ENCODE assay signal across 7 cellular contexts in genomic region chr13:30112602-30113435, GRCh38.
DNase-seq lines count a peak whose midpoint lies in the region; TF ChIP-seq lines count a peak whose summit lies in the region.

No MANE protein-coding gene starts in this region.

- peak overlapping the region; percentile 7 for H3K9ac ChIP-seq in endocrine pancreas (ENCODE audit: control insufficient read depth, insufficient read depth, low read length)

- H3K36me3 ChIP-seq in endocrine pancreas (ENCODE audit: control insufficient read depth, insufficient read depth, low read length) = no peaks in the 10 kb centered on the region

- H3K4me3 ChIP-seq in HL-60 (replicated peaks; ENCODE audit: insufficient read depth, low read length) (no peak overlapping the region), endocrine pancreas (ENCODE audit: control insufficient read depth, insufficient read depth, low read length) (peak overlapping the region; percentile 56)

- H3K27me3 ChIP-seq in HL-60 (ENCODE audit: insufficient read depth, poor library complexity, severe bottlenecking) (no peaks in the 10 kb centered on the region), endocrine pancreas (ENCODE audit: control insufficient read depth, insufficient read depth, low read length) (no peaks in the 10 kb centered on the region)

- DNase-seq in GM13976 (ENCODE audit: low spot score) (peak; percentile 79), HL-60 (ENCODE audit: low read depth in 1 of 2, low spot score in 1 of 2) (peak; percentile 64 to 83), NOMO-1 treated with DMSO at 0.1 percent for 48 hours (lab: John Stamatoyannopoulos, UW; ENCODE audit: unreplicated experiment) (peak; percentile 90), middle frontal gyrus (ENCODE audit: extremely low spot score, low spot score) (peak; percentile 77)
- DNase-seq in activated CD8-positive, alpha-beta memory T cell treated with anti-CD3 and anti-CD28 coated beads for 4 hours (ENCODE audit: low read depth in 2 of 2) = peak; percentile 50 to 53
- peak; percentile 53 to 60 for DNase-seq in stimulated activated CD8-positive, alpha-beta memory T cell treated with anti-CD3 and anti-CD28 coated beads, Interleukin-15, amount 100 ng/mL, for 48 hours (ENCODE audit: low read depth in 2 of 2)

- in situ Hi-C loops in GM13976 (cut with MboI; ENCODE audit: low sequenced_read_pairs, unreplicated experiment) = loop anchor here (10.0 kb wide), 2 partner anchors 338 to 608 kb away; no protein-coding TSS in a partner anchor

- H3K9me3 ChIP-seq in endocrine pancreas (ENCODE audit: control insufficient read depth, low read length) = no peaks in the 10 kb centered on the region

- no peak overlapping the region for H3K27ac ChIP-seq in HL-60 (replicated peaks)

- TF ChIP-seq CTCF in GM13976 (IDR thresholded peaks at IDR 0.05; ENCODE audit: borderline replicate concordance, control extremely low read depth, extremely low read depth, insufficient read depth, missing control alignments) = peak; percentile 93
- peak; percentile 97 for TF ChIP-seq CTCF in HL-60 (IDR thresholded peaks at IDR 0.05; ENCODE audit: insufficient read depth, low read length)

- H3K4me1 ChIP-seq in endocrine pancreas (ENCODE audit: control insufficient read depth, insufficient read depth, low read length) = peaks cover 4% of the 10 kb centered on the region
